Comparison of ENCODE assay signal across 1 cellular context in genomic region chr4:7941111-7942018, GRCh38.
TF ChIP-seq lines count a peak whose summit lies in the region.

No MANE protein-coding gene starts in this region.

TF ChIP-seq in HepG2, 621 proteins besides CTCF, POLR2A, EP300 and RAD21 (continued from another document):
- TF ChIP-seq ZNF639 (CRISPR knock-in tag; conservative IDR thresholded peaks at IDR 0.05) (no peak), SATB2 (CRISPR knock-in tag; IDR thresholded peaks at IDR 0.05) (no peak), TFDP1 (CRISPR knock-in tag; IDR thresholded peaks at IDR 0.05; ENCODE audit: borderline replicate concordance) (no peak)
TF ChIP-seq in HepG2: peak in this region for 5.
